14 cellular contexts compared by ENCODE assay signal in the genomic region with DNA sequence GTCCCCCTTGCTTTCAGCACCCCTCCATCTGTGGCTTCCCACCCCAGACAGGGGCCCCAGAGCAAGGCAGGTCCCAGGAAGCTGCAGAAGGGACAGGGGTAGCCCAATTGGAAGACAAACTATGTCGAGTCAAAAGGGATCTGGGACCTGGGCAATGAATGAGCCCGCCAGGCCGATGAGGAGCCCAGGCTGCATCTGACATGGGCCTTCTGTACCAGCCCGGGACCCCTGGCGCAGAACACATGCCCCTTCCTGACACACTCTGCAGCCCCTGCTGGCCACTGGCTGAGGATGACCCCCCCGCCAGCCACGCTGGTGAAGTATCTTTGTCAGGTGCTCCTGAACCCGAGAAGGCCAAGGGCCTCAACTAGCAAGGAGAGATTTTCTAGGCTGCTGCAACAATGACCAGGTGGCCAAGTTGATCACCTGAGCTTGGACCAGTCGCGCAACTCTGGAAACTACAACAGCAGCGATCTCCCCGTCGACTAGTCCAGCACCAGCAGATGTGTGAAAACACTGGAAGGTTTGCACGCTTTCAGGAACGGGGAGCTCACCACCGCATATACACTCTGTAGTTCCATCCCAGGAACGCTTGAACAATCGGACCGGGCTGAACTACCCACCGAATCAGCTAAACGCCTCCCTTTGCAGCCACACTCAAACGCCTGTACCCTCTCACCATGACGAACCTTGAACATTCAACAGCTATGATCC.
"Had no signal": no experiment of that assay in that cellular context is flagged by ENCODE, and none has a peak within 500 bp of the region (broad histone marks: within the 10 kb centered on the region; RNA-seq: fewer than 3 reads in every experiment).

No MANE protein-coding gene starts in this region.

- H3K36me3 Mint-ChIP-seq: natural killer cell had no signal

- H3K4me3 ChIP-seq: ascending aorta, heart right ventricle, right lobe of liver, thoracic aorta had no signal

- H3K4me3 Mint-ChIP-seq: activated B cell treated with CpG ODN at 0.5 μM for 24 hours; activated naive CD8-positive, alpha-beta T cell treated with anti-CD3 and anti-CD28 coated beads, Interleukin-2, amount 10 ng/mL, durations not matched to agents 7 days and 5 days; activated T-cell treated with anti-CD3 and anti-CD28 coated beads, Interleukin-2, amount 50 U/mL, for 72 hours; natural killer cell had no signal

- H3K9me3 Mint-ChIP-seq: activated B cell treated with CpG ODN at 0.5 μM for 24 hours; activated naive CD8-positive, alpha-beta T cell treated with anti-CD3 and anti-CD28 coated beads, Interleukin-2, amount 10 ng/mL, durations not matched to agents 7 days and 5 days; activated T-cell treated with anti-CD3 and anti-CD28 coated beads, Interleukin-2, amount 50 U/mL, for 72 hours; natural killer cell had no signal

- H3K27me3 ChIP-seq: ascending aorta, heart right ventricle, right lobe of liver had no signal

- H3K27me3 Mint-ChIP-seq: activated B cell treated with CpG ODN at 0.5 μM for 24 hours; activated naive CD8-positive, alpha-beta T cell treated with anti-CD3 and anti-CD28 coated beads, Interleukin-2, amount 10 ng/mL, durations not matched to agents 7 days and 5 days had no signal

- H3K27ac ChIP-seq: ascending aorta, epithelial cell of prostate, heart right ventricle, right lobe of liver, thoracic aorta had no signal

- H3K9me3 ChIP-seq: ascending aorta, heart right ventricle, right lobe of liver, thoracic aorta had no signal

- H3K27ac Mint-ChIP-seq: activated B cell treated with CpG ODN at 0.5 μM for 24 hours; activated T-cell treated with anti-CD3 and anti-CD28 coated beads, Interleukin-2, amount 50 U/mL, for 72 hours; natural killer cell had no signal

- DNase-seq: activated B cell treated with CpG ODN at 0.5 μM for 24 hours; activated CD4-positive, alpha-beta T cell treated with anti-CD3 and anti-CD28 coated beads for 48 hours; activated CD8-positive, alpha-beta memory T cell treated with anti-CD3 and anti-CD28 coated beads, Interleukin-2, amount 50 U/mL, for 48 hours; activated gamma-delta T cell treated with Interleukin-2 at 50 U/mL for 16 hours; activated naive CD8-positive, alpha-beta T cell treated with anti-CD3 and anti-CD28 coated beads, Interleukin-2, amount 10 ng/mL, durations not matched to agents 7 days and 5 days; activated T-cell treated with anti-CD3 and anti-CD28 coated beads, Interleukin-2, amount 50 U/mL, for 72 hours; natural killer cell; right lobe of liver; stimulated activated CD4-positive, alpha-beta T cell treated with anti-CD3 and anti-CD28 coated beads, Interleukin-1b, Interleukin-23, amount 100 ng/mL, for 48 hours; T-helper 2 cell had no signal

- ATAC-seq: activated T-cell treated with anti-CD3 and anti-CD28 coated beads, Interleukin-2, amount 50 U/mL, for 72 hours; heart right ventricle; natural killer cell; right lobe of liver had no signal
